In the genomic region with DNA sequence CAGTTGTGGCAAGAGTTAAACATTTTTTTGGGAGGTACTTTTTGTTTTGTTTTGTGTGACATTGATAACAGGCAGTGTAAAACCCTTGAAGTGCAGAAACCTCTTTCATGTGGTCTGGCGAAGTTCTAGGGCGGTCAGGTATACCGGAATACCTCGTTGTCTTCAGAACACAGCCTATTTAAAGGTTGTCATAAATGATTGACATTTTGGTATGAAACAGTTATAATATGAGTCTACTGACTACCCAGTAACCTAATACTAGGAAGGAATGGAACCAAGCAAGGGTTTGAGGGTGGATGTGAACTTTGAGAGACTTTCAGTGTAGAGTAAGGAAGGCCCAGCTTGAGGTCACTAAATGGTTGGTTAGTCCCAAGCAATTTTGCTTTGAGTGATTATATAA, we compare ENCODE assay signal across 9 cellular contexts. TPM values are rescaled to one million over a fixed set of nuclear protein-coding genes. Genes with fewer than 3 reads are reported as not detected.
DNase-seq lines count a peak whose midpoint lies in the region; ATAC-seq, FAIRE-seq and TF ChIP-seq lines count a peak whose summit lies in the region.
"Had no signal": no experiment of that assay in that cellular context is flagged by ENCODE, and none has a peak within 500 bp of the region (broad histone marks: within the 10 kb centered on the region; RNA-seq: fewer than 3 reads in every experiment).

No MANE protein-coding gene starts in this region.

- H3K27ac ChIP-seq in osteoblast (ENCODE audit: low read depth, low read length), result no peak overlapping the region

- ATAC-seq in GM18870 (IDR thresholded peaks at IDR 0.05; ENCODE audit: unreplicated experiment) (peak; percentile 94), HG03097 (IDR thresholded peaks at IDR 0.05; ENCODE audit: low FRiP score, unreplicated experiment) (peak; percentile 93)

- H3K36me3 ChIP-seq in osteoblast (ENCODE audit: insufficient read depth, low read length), result no peaks in the 10 kb centered on the region

- no peaks in the 10 kb centered on the region for H3K79me2 ChIP-seq in osteoblast (ENCODE audit: insufficient read depth, low read length)

- TF ChIP-seq CTCF in osteoblast (IDR thresholded peaks at IDR 0.05; ENCODE audit: extremely low read depth, low read depth, low read length) (no peak), D721Med (IDR thresholded peaks at IDR 0.05; ENCODE audit: insufficient read depth, missing control alignments) (no peak)

- H3K4me2 ChIP-seq in osteoblast (ENCODE audit: insufficient read depth, low read length), result no peak overlapping the region

- H3K9me3 ChIP-seq in osteoblast (ENCODE audit: low read depth, low read length), result no peaks in the 10 kb centered on the region

- no peaks in the 10 kb centered on the region for H4K20me1 ChIP-seq in osteoblast (ENCODE audit: insufficient read depth, low read length)

- no peak for FAIRE-seq in D721Med (lab: Jason Lieb, UNC)
- FAIRE-seq: keratinocyte had no signal

- no peaks in the 10 kb centered on the region for H3K4me1 ChIP-seq in osteoblast (ENCODE audit: insufficient read depth, low read length)

- no peak overlapping the region for H2AFZ ChIP-seq in osteoblast (ENCODE audit: low read length)

- no peaks in the 10 kb centered on the region for H3K27me3 ChIP-seq in osteoblast (ENCODE audit: insufficient read depth, low read length)

- no peak overlapping the region for H3K4me3 ChIP-seq in osteoblast (ENCODE audit: insufficient read depth, low read length)

- peak; percentile 27 for DNase-seq in activated T-cell treated with anti-CD3 and anti-CD28 coated beads for 1 hour (ENCODE audit: low read depth)
- DNase-seq in stimulated activated CD4-positive, alpha-beta T cell treated with anti-CD3 and anti-CD28 coated beads, Interleukin-15, amount 100 ng/mL, for 48 hours (ENCODE audit: low read depth in 2 of 2), result peak; percentile 33 to 44
- no peak for DNase-seq in SKM-1 treated with dmso at 0.1 percent for 144 hours (lab: John Stamatoyannopoulos, UW; ENCODE audit: unreplicated experiment)
- no peak for DNase-seq in osteoblast (ENCODE audit: insufficient read length, low spot score, missing footprints)
- DNase-seq in COR-L47 (lab: John Stamatoyannopoulos, UW), result no peak
- DNase-seq in D721Med (ENCODE audit: insufficient read length, low spot score), result no peak

RNA-seq across cellular contexts. Expression of gene PATJ, which starts 40.5 kb away (rescaled TPM):
- 8.8 and 10.1 TPM in 2 replicates for total RNA-seq in osteoblast

RNA-seq across cellular contexts. Expression of gene TM2D1, which starts 57.8 kb away (rescaled TPM):
- total RNA-seq in osteoblast, result 40.2 and 42.1 TPM in 2 replicates

Comparison
In these comparisons a context has a peak if more than half of its experiments do, and no peak if none do; other contexts are left out.
1. DNase-seq: peak in activated T-cell treated with anti-CD3 and anti-CD28 coated beads for 1 hour (single experiment) and stimulated activated CD4-positive, alpha-beta T cell treated with anti-CD3 and anti-CD28 coated beads, Interleukin-15, amount 100 ng/mL, for 48 hours (2 of 2); none in SKM-1 treated with dmso at 0.1 percent for 144 hours (single experiment), osteoblast (single experiment), COR-L47 (single experiment) and D721Med (single experiment).